Comparison of ENCODE assay signal across 18 cellular contexts in genomic region chrY:8151561-8151960, GRCh38.
DNase-seq lines count a peak whose midpoint lies in the region; TF ChIP-seq lines count a peak whose summit lies in the region.
"Had no signal": no experiment of that assay in that cellular context is flagged by ENCODE, and none has a peak within 500 bp of the region (broad histone marks: within the 10 kb centered on the region; RNA-seq: fewer than 3 reads in every experiment).

No MANE protein-coding gene starts in this region.

- no TSS peak for BruUV-seq in A673 (replicated peaks; lab: Mats Ljungman, UMichigan)

- peaks cover 16% of the 10 kb centered on the region for H3K4me1 Mint-ChIP-seq in endothelial cell (ENCODE audit: unreplicated experiment)
- H3K4me1 Mint-ChIP-seq: B cell; CD4-positive, CD25-positive, alpha-beta regulatory T cell had no signal

- no peaks in the 10 kb centered on the region for H3K36me3 ChIP-seq in A673 (ENCODE audit: insufficient read depth, low read length, poor library complexity, severe bottlenecking)
- H3K36me3 ChIP-seq: BLaER1, HAP-1 had no signal

- H3K27me3 ChIP-seq in A673 (replicated peaks; ENCODE audit: insufficient read depth, low read depth, low read length, poor library complexity), result no peaks in the 10 kb centered on the region
- H3K27me3 ChIP-seq: BLaER1 had no signal

- intact Hi-C loops in A673 (cut with micrococcal nuclease; ENCODE audit: unreplicated experiment), result no loop called here

- CTCF ChIA-PET in A673 (lab: Charles Lee), result no interaction called here

- no peaks in the 10 kb centered on the region for H3K9me3 ChIP-seq in A673 (ENCODE audit: low read depth, low read length, poor library complexity, severe bottlenecking)
- H3K9me3 ChIP-seq: BLaER1, Caco-2, HAP-1 had no signal

- POLR2A ChIA-PET in A673 (lab: Charles Lee; ENCODE audit: low non-redundant PET), result no interaction called here

- no peaks in the 10 kb centered on the region for H3K36me3 Mint-ChIP-seq in endothelial cell (ENCODE audit: low read depth, unreplicated experiment)
- H3K36me3 Mint-ChIP-seq: CD4-positive, CD25-positive, alpha-beta regulatory T cell; CD8-positive, alpha-beta T cell had no signal

- no peak for TF ChIP-seq CTCF in LNCaP clone FGC (IDR thresholded peaks at IDR 0.05; ENCODE audit: control insufficient read depth, extremely low read depth, insufficient read depth)
- TF ChIP-seq CTCF in endothelial cell (IDR thresholded peaks at IDR 0.05; ENCODE audit: unreplicated experiment), result no peak
- TF ChIP-seq CTCF in A673 (conservative IDR thresholded peaks at IDR 0.05; ENCODE audit: low read depth, low read length), result no peak

- in situ Hi-C loops in G401 (cut with HindIII; ENCODE audit: low sequenced_read_pairs), result no loop called here

- no peaks in the 10 kb centered on the region for H3K27me3 Mint-ChIP-seq in endothelial cell (ENCODE audit: unreplicated experiment)
- H3K27me3 Mint-ChIP-seq: B cell had no signal

- peak overlapping the region; percentile 52 for H3K27ac Mint-ChIP-seq in endothelial cell (ENCODE audit: unreplicated experiment)
- H3K27ac Mint-ChIP-seq: B cell; CD4-positive, CD25-positive, alpha-beta regulatory T cell; CD8-positive, alpha-beta T cell; HFFc6 had no signal

- DNase-seq in G401 (ENCODE audit: low spot score), result peak; percentile 83
- peak; percentile 1 for DNase-seq in LNCaP clone FGC (ENCODE audit: low read depth)
- no peak for DNase-seq in endothelial cell (ENCODE audit: low spot score)
- peak; percentile 1 for DNase-seq in renal cortical epithelial cell (ENCODE audit: low read depth)
- DNase-seq in NCI-H82 treated with DMSO at 0.1 percent for 48 hours (lab: John Stamatoyannopoulos, UW; ENCODE audit: unreplicated experiment), result no peak
- no peak for DNase-seq in A673 (ENCODE audit: low spot score)
- DNase-seq: Caco-2; CD4-positive, CD25-positive, alpha-beta regulatory T cell; CD8-positive, alpha-beta T cell; DMS153; DND-41; GDM1; GOT3; HFFc6 had no signal

- H3K9me3 Mint-ChIP-seq in endothelial cell (ENCODE audit: unreplicated experiment), result no peaks in the 10 kb centered on the region
- H3K9me3 Mint-ChIP-seq: CD8-positive, alpha-beta T cell had no signal

- no peak overlapping the region for H3K4me3 Mint-ChIP-seq in endothelial cell (ENCODE audit: unreplicated experiment)
- H3K4me3 Mint-ChIP-seq: B cell; CD4-positive, CD25-positive, alpha-beta regulatory T cell; CD8-positive, alpha-beta T cell; HFFc6 had no signal

- H3K4me3 ChIP-seq in LNCaP clone FGC (ENCODE audit: low read depth, low read length) (no peak overlapping the region), A673 (ENCODE audit: low read depth, low read length, poor library complexity, severe bottlenecking) (no peak overlapping the region)
- H3K4me3 ChIP-seq: BLaER1, HAP-1 had no signal

- H3K27ac ChIP-seq in A673 (ENCODE audit: low read depth, low read length, poor library complexity, severe bottlenecking), result no peak overlapping the region
- H3K27ac ChIP-seq: BLaER1, C4-2B had no signal

- H3K4me1 ChIP-seq in A673 (ENCODE audit: insufficient read depth, low read length, poor library complexity, severe bottlenecking), result no peaks in the 10 kb centered on the region
- H3K4me1 ChIP-seq: BLaER1, Caco-2, HAP-1 had no signal

Comparison
In these comparisons a context has a peak if more than half of its experiments do, and no peak if none do; other contexts are left out.
1. DNase-seq: peak in G401 (single experiment), LNCaP clone FGC (single experiment) and renal cortical epithelial cell (single experiment); none in endothelial cell (single experiment), NCI-H82 treated with DMSO at 0.1 percent for 48 hours (single experiment) and A673 (single experiment).